ENCODE assay signal across 8 cellular contexts in genomic region chr1:204791453-204792366, GRCh38.
A peak's percentile ranks its signal among the peaks of the same experiment; 100 is the strongest.
DNase-seq lines count a peak whose midpoint lies in the region; ATAC-seq and TF ChIP-seq lines count a peak whose summit lies in the region.

No MANE protein-coding gene starts in this region.

- no peaks in the 10 kb centered on the region for H3K9me3 ChIP-seq in CD8-positive, alpha-beta memory T cell (ENCODE audit: low read length)
- no peaks in the 10 kb centered on the region for H3K9me3 ChIP-seq in Peyer's patch
- H3K9me3 ChIP-seq in ovary = no peaks in the 10 kb centered on the region
- H3K9me3 ChIP-seq in thymus (ENCODE audit: control insufficient read depth) = no peaks in the 10 kb centered on the region

- H3K4me1 Mint-ChIP-seq in CD8-positive, alpha-beta memory T cell = peaks cover 0 to 4% (median 0%) of the 10 kb centered on the region in 3 donors
- no peaks in the 10 kb centered on the region for H3K4me1 Mint-ChIP-seq in activated T-cell treated with anti-CD3 and anti-CD28 coated beads, Interleukin-2, amount 50 U/mL, for 72 hours (ENCODE audit: low read depth)

- H3K27me3 Mint-ChIP-seq in CD8-positive, alpha-beta memory T cell = peaks cover 19 to 50% of the 10 kb centered on the region in 2 donors
- peaks cover 27% of the 10 kb centered on the region for H3K27me3 Mint-ChIP-seq in activated T-cell treated with anti-CD3 and anti-CD28 coated beads, Interleukin-2, amount 50 U/mL, for 72 hours (ENCODE audit: low read depth)

- TF ChIP-seq CTCF in Peyer's patch (IDR thresholded peaks at IDR 0.05) (peak; percentile 56 to 86 (median 63)), foreskin keratinocyte (conservative IDR thresholded peaks at IDR 0.05) (peak; percentile 73), ovary (IDR thresholded peaks at IDR 0.05) (peak in 2 of 3 donors; percentile 19 to 25)

- H3K4me1 ChIP-seq in CD8-positive, alpha-beta memory T cell (ENCODE audit: insufficient read depth, low read length) = no peaks in the 10 kb centered on the region
- H3K4me1 ChIP-seq in Peyer's patch = no peaks in the 10 kb centered on the region
- no peaks in the 10 kb centered on the region for H3K4me1 ChIP-seq in foreskin keratinocyte
- no peaks in the 10 kb centered on the region for H3K4me1 ChIP-seq in ovary (ENCODE audit: insufficient read depth)
- no peaks in the 10 kb centered on the region for H3K4me1 ChIP-seq in thymus (ENCODE audit: control insufficient read depth, insufficient read depth, low read length)

- no peak overlapping the region for H3K27ac Mint-ChIP-seq in CD8-positive, alpha-beta memory T cell
- H3K27ac Mint-ChIP-seq in activated T-cell treated with anti-CD3 and anti-CD28 coated beads, Interleukin-2, amount 50 U/mL, for 72 hours = no peak overlapping the region

- no peak for TF ChIP-seq EP300 in ovary (IDR thresholded peaks at IDR 0.05)

- no peaks in the 10 kb centered on the region for H3K36me3 Mint-ChIP-seq in CD8-positive, alpha-beta memory T cell
- no peaks in the 10 kb centered on the region for H3K36me3 Mint-ChIP-seq in activated T-cell treated with anti-CD3 and anti-CD28 coated beads, Interleukin-2, amount 50 U/mL, for 72 hours (ENCODE audit: insufficient read depth in 2 of 2)

- WGBS in ovary, 3 donors = 26 to 33% (median 30%) methylated on average over 15 of the region's 15 CpGs
- 40% methylated on average over 15 of the region's 15 CpGs for WGBS in thymus

- H3K27ac ChIP-seq in CD8-positive, alpha-beta memory T cell (ENCODE audit: low read depth, low read length) = no peak overlapping the region
- H3K27ac ChIP-seq in Peyer's patch (no peak overlapping the region), foreskin keratinocyte (no peak overlapping the region), ovary (no peak overlapping the region), thymus (ENCODE audit: low read depth) (peak overlapping the region; percentile 54)

- TF ChIP-seq POLR2A in Peyer's patch (IDR thresholded peaks at IDR 0.05) = no peak
- TF ChIP-seq POLR2A in ovary (IDR thresholded peaks at IDR 0.05) = no peak

- no peak overlapping the region for H3K4me3 ChIP-seq in CD8-positive, alpha-beta memory T cell (ENCODE audit: low read length)
- H3K4me3 ChIP-seq in Peyer's patch = no peak overlapping the region
- H3K4me3 ChIP-seq in ovary = no peak overlapping the region
- H3K4me3 ChIP-seq in thymus (ENCODE audit: low read length) = no peak overlapping the region

- peak overlapping the region in 1 of 7 donors; percentile 46 for H3K4me3 Mint-ChIP-seq in CD8-positive, alpha-beta memory T cell
- no peak overlapping the region for H3K4me3 Mint-ChIP-seq in activated T-cell treated with anti-CD3 and anti-CD28 coated beads, Interleukin-2, amount 50 U/mL, for 72 hours

- CTCF ChIA-PET in CD8-positive, alpha-beta memory T cell (lab: Charles Lee) = interaction anchor here (0.9 to 3.2 kb wide), 9 partner anchors 8 to 339 kb away, joined by 3 to 40 read pairs (median 6); no protein-coding TSS in a partner anchor

- ATAC-seq in activated T-cell treated with anti-CD3 and anti-CD28 coated beads, Interleukin-2, amount 50 U/mL, for 72 hours (replicated peaks in 1 of 2) = peak; percentile 84 to 85
- ATAC-seq in foreskin keratinocyte = peak; percentile 53
- ATAC-seq in HG02981 (IDR thresholded peaks at IDR 0.05; ENCODE audit: unreplicated experiment) = no peak

- POLR2A ChIA-PET in CD8-positive, alpha-beta memory T cell (lab: Charles Lee) = interaction anchor here (0.6 kb wide), 1 partner anchor 231 kb away, joined by 7 read pairs; no protein-coding TSS in a partner anchor

- H3K36me3 ChIP-seq in CD8-positive, alpha-beta memory T cell (ENCODE audit: insufficient read depth, low read length) = no peaks in the 10 kb centered on the region
- H3K36me3 ChIP-seq in Peyer's patch = no peaks in the 10 kb centered on the region
- H3K36me3 ChIP-seq in ovary = no peaks in the 10 kb centered on the region
- no peaks in the 10 kb centered on the region for H3K36me3 ChIP-seq in thymus (ENCODE audit: control insufficient read depth, insufficient read depth)

- peaks cover 0 to 3% (median 0%) of the 10 kb centered on the region in 5 donors for H3K9me3 Mint-ChIP-seq in CD8-positive, alpha-beta memory T cell
- H3K9me3 Mint-ChIP-seq in activated T-cell treated with anti-CD3 and anti-CD28 coated beads, Interleukin-2, amount 50 U/mL, for 72 hours = no peaks in the 10 kb centered on the region

- intact Hi-C loops in ovary (cut with DNase I) = no loop called here

- peaks cover 4% of the 10 kb centered on the region for H3K27me3 ChIP-seq in CD8-positive, alpha-beta memory T cell (ENCODE audit: insufficient read depth, low read length, poor library complexity, severe bottlenecking)
- H3K27me3 ChIP-seq in Peyer's patch (no peaks in the 10 kb centered on the region), foreskin keratinocyte (peaks cover 25% of the 10 kb centered on the region), ovary (no peaks in the 10 kb centered on the region), thymus (ENCODE audit: control insufficient read depth, insufficient read depth) (no peaks in the 10 kb centered on the region)

- peak; percentile 54 to 83 (median 63) for DNase-seq in CD8-positive, alpha-beta memory T cell
- DNase-seq in HT1080 (ENCODE audit: low read depth) (peak; percentile 54), Peyer's patch (peak; percentile 77 to 93 (median 81)), foreskin keratinocyte (no peak), ovary (peak; percentile 25 to 66 (median 58))
- peak; percentile 82 to 87 for DNase-seq in activated T-cell treated with anti-CD3 and anti-CD28 coated beads, Interleukin-2, amount 50 U/mL, for 72 hours

Comparison
In these comparisons a context has a peak if more than half of its experiments do, and no peak if none do; other contexts are left out.
1. DNase-seq: peak in CD8-positive, alpha-beta memory T cell (5 of 5), HT1080 (single experiment), Peyer's patch (3 of 3), activated T-cell treated with anti-CD3 and anti-CD28 coated beads, Interleukin-2, amount 50 U/mL, for 72 hours (2 of 2) and ovary (5 of 5); none in foreskin keratinocyte (0 of 2).
2. CTCF ChIP-seq: peak in every context shown above with its lines; median percentile 73 in foreskin keratinocyte; 63 in Peyer's patch; 22 in ovary.